In the genomic region with DNA sequence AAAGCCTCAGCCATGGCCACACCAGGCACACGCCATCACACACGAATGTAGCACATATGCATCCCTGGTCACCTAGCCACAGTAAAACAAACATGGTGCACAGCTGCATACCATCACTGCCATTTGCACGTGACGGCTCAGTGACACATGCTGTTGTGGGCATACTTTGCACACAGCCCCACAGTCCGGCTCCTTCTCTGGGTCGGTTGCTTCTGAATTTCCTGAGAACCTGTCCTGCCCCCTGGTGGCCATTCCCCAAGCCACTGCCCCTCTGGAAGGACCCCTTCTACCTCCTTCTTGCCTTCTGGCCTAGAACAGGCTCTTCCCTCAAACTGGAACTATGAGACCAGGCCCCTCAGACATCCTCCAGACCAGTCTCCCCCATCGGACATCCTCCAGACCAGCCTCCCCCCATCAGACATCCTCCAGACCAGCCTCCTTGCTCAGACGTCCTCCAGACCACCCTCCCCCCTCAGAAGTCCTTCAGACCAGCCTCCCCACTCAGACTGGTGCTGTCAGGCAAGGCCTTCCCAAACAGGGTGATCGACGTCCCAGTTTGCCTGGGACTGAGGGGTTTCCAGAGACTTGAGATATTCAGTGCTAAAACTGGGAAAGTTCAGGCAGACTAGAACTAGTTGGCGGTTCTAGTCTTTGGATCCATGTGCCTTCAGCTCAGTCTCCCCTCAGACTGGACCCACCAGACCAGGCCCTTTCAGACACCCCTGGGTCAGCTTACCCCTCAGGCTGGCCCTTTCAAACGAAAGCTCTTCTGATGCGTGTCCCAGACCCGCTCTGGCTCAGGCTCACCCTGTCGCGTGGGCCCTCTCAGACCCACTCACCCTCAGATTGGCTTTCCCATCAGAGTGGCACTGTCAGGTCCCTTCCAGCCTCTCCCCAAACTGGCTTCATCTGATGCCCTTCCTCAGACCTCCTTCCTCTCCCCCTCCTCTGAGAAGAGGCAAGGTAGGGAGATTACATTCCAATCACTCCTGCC, we compare ENCODE assay signal across 8 cellular contexts. TPM values are rescaled to one million over a fixed set of nuclear protein-coding genes. Genes with fewer than 3 reads are reported as not detected.
DNase-seq lines count a peak whose midpoint lies in the region; ATAC-seq and TF ChIP-seq lines count a peak whose summit lies in the region.

No MANE protein-coding gene starts in this region.

- TF ChIP-seq CTCF in BJ (IDR thresholded peaks at IDR 0.05; ENCODE audit: insufficient read depth, low read depth, low read length) (peak; percentile 71), PC-3 (conservative IDR thresholded peaks at IDR 0.05; ENCODE audit: low read depth, low read length) (peak; percentile 76), cardiac muscle cell (IDR thresholded peaks at IDR 0.05; ENCODE audit: low read depth, low read length) (peak; percentile 89), psoas muscle (IDR thresholded peaks at IDR 0.05) (peak; percentile 59)

- no peaks in the 10 kb centered on the region for H3K9me2 ChIP-seq in PC-3 (replicated peaks; ENCODE audit: low read length)

- DNase-seq in BJ (ENCODE audit: low read depth), result no peak
- DNase-seq in HEK293T (ENCODE audit: extremely low spot score), result peak; percentile 75
- peak; percentile 74 for DNase-seq in PC-3
- DNase-seq in activated naive CD4-positive, alpha-beta T cell treated with anti-CD3 and anti-CD28 coated beads, Interleukin-2, amount 50 U/mL, for 72 hours (ENCODE audit: low spot score in 2 of 2), result peak in 1 of 2 donors; percentile 67
- peak; percentile 81 to 88 for DNase-seq in cardiac muscle cell (ENCODE audit: low read depth in 1 of 2, low spot score in 1 of 2)
- peak; percentile 63 to 80 for DNase-seq in psoas muscle
- DNase-seq in GM19240 (ENCODE audit: insufficient read length, low spot score), result no peak

- 58 to 68% (median 62%) methylated on average over 16 of the region's 16 CpGs for WGBS in psoas muscle, 3 donors

- H3K9me3 ChIP-seq in PC-3 (ENCODE audit: low read length) (no peaks in the 10 kb centered on the region), cardiac muscle cell (ENCODE audit: low read depth) (no peaks in the 10 kb centered on the region), psoas muscle (no peaks in the 10 kb centered on the region)

- H3K36me3 ChIP-seq in BJ (ENCODE audit: control insufficient read depth, insufficient read depth, low read length) (no peaks in the 10 kb centered on the region), PC-3 (ENCODE audit: low read depth, low read length) (no peaks in the 10 kb centered on the region), cardiac muscle cell (no peaks in the 10 kb centered on the region), psoas muscle (ENCODE audit: insufficient read depth in 1 of 2, low read depth in 1 of 2) (peaks cover 0 to 8% of the 10 kb centered on the region in 2 donors)

- no peaks in the 10 kb centered on the region for H3K79me2 ChIP-seq in PC-3 (ENCODE audit: low read length)

- no peaks in the 10 kb centered on the region for H3K9me3 Mint-ChIP-seq in activated naive CD4-positive, alpha-beta T cell treated with anti-CD3 and anti-CD28 coated beads, Interleukin-2, amount 50 U/mL, for 72 hours

- no peaks in the 10 kb centered on the region for H4K20me1 ChIP-seq in PC-3 (ENCODE audit: low read length)

- H3F3A ChIP-seq in PC-3 (ENCODE audit: low read length, unreplicated experiment), result no peaks in the 10 kb centered on the region

- no peak overlapping the region for H3K27ac ChIP-seq in PC-3 (ENCODE audit: low read length)
- H3K27ac ChIP-seq in cardiac muscle cell, result no peak overlapping the region
- no peak overlapping the region for H3K27ac ChIP-seq in psoas muscle

- H3K27me3 ChIP-seq in BJ (ENCODE audit: control insufficient read depth, insufficient read depth, low read length), result peaks cover 5% of the 10 kb centered on the region
- H3K27me3 ChIP-seq in PC-3 (ENCODE audit: low read length), result no peaks in the 10 kb centered on the region
- H3K27me3 ChIP-seq in cardiac muscle cell, result no peaks in the 10 kb centered on the region
- H3K27me3 ChIP-seq in psoas muscle (ENCODE audit: insufficient read depth in 3 of 3, low read length in 2 of 3), result peaks cover 0 to 4% (median 0%) of the 10 kb centered on the region in 3 donors

- H3K27ac Mint-ChIP-seq in activated naive CD4-positive, alpha-beta T cell treated with anti-CD3 and anti-CD28 coated beads, Interleukin-2, amount 50 U/mL, for 72 hours, result no peak overlapping the region

- BruUV-seq in PC-3 (replicated peaks; lab: Mats Ljungman, UMichigan), result no TSS peak

- intact Hi-C loops in PC-3 (cut with micrococcal nuclease), result loop anchor here (1.0 kb wide), 2 partner anchors 47 to 110 kb away; no protein-coding TSS in a partner anchor
- intact Hi-C loops in psoas muscle (cut with DNase I), result loop anchor here in 1 of 2 donors (2.0 kb wide), 1 partner anchor 44 kb away; no protein-coding TSS in a partner anchor

- CTCF ChIA-PET in BJ (lab: Yijun Ruan, JAX) (interaction anchor here (0.6 to 6.6 kb wide), 49 partner anchors 9 to 1088 kb away, joined by 3 to 119 read pairs (median 4); a partner anchor contains a TSS), HEK293T (lab: Yijun Ruan, JAX) (interaction anchor here (0.7 to 3.7 kb wide), 10 partner anchors 28 to 143 kb away, joined by 3 to 31 read pairs (median 4); no protein-coding TSS in a partner anchor), PC-3 (lab: Charles Lee) (interaction anchor here (0.6 to 1.2 kb wide), 2 partner anchors 45 kb away, joined by 5 to 8 read pairs; no protein-coding TSS in a partner anchor)

- H2AFZ ChIP-seq in PC-3 (ENCODE audit: low read length), result no peak overlapping the region

- peak; percentile 63 for ATAC-seq in PC-3
- ATAC-seq in activated naive CD4-positive, alpha-beta T cell treated with anti-CD3 and anti-CD28 coated beads, Interleukin-2, amount 50 U/mL, for 72 hours, result peak; percentile 46 to 80
- ATAC-seq in psoas muscle, result peak; percentile 54 to 66 (median 58)
- ATAC-seq in GM18858 (IDR thresholded peaks at IDR 0.05; ENCODE audit: unreplicated experiment), result no peak

- H3K36me3 Mint-ChIP-seq in activated naive CD4-positive, alpha-beta T cell treated with anti-CD3 and anti-CD28 coated beads, Interleukin-2, amount 50 U/mL, for 72 hours, result no peaks in the 10 kb centered on the region

- no peak overlapping the region for H3K4me2 ChIP-seq in PC-3 (ENCODE audit: low read length)

- no peak overlapping the region for H3K9ac ChIP-seq in PC-3 (ENCODE audit: low read length)

- H3K4me1 ChIP-seq in PC-3 (ENCODE audit: insufficient read depth, low read length), result no peaks in the 10 kb centered on the region
- H3K4me1 ChIP-seq in cardiac muscle cell (ENCODE audit: low read depth), result no peaks in the 10 kb centered on the region
- H3K4me1 ChIP-seq in psoas muscle, result no peaks in the 10 kb centered on the region

- POLR2A ChIA-PET in BJ (lab: Charles Lee), result no interaction called here
- POLR2A ChIA-PET in HEK293T (lab: Yijun Ruan, JAX), result interaction anchor here (1.1 kb wide), 1 partner anchor 73 kb away, joined by 3 read pairs; a partner anchor contains a TSS
- POLR2A ChIA-PET in PC-3 (lab: Charles Lee; ENCODE audit: unreplicated experiment), result no interaction called here

- H3K4me3 ChIP-seq in BJ (ENCODE audit: low read depth, low read length), result no peak overlapping the region
- H3K4me3 ChIP-seq in PC-3 (ENCODE audit: low read length), result no peak overlapping the region
- H3K4me3 ChIP-seq in cardiac muscle cell, result no peak overlapping the region
- no peak overlapping the region for H3K4me3 ChIP-seq in psoas muscle

TF ChIP-seq in HEK293T, 16 proteins besides CTCF, POLR2A, EP300 and RAD21:
- TF ChIP-seq FOXA1 (IDR thresholded peaks at IDR 0.05) (no peak), NFRKB (IDR thresholded peaks at IDR 0.05) (no peak), BHLHE40 (IDR thresholded peaks at IDR 0.05; ENCODE audit: borderline replicate concordance) (no peak), FOXM1 (IDR thresholded peaks at IDR 0.05; ENCODE audit: borderline replicate concordance) (no peak), SP1 (IDR thresholded peaks at IDR 0.05) (no peak), SUZ12 (IDR thresholded peaks at IDR 0.05) (no peak), ARNT (IDR thresholded peaks at IDR 0.05) (no peak), L3MBTL2 (conservative IDR thresholded peaks at IDR 0.05) (no peak)
TF ChIP-seq in HEK293T: peak in this region for 0.

RNA-seq across cellular contexts. Expression of a gene that starts 24.3 kb away (rescaled TPM):
- 0.11 TPM in 1 of 2 replicates, not detected in the other for polyA plus RNA-seq in BJ (2011; rRNA removed)
- polyA minus RNA-seq in BJ (2011; rRNA and poly(A)+ RNA removed), result 0.21 TPM in 1 of 2 replicates, not detected in the other
- 1.3 and 2.0 TPM in 2 replicates for total RNA-seq in PC-3 (2014; rRNA removed)
- under 1 TPM in 1 of 2 donors, not detected in 1; 0.31 TPM for total RNA-seq in activated naive CD4-positive, alpha-beta T cell treated with anti-CD3 and anti-CD28 coated beads, Interleukin-2, amount 50 U/mL, for 72 hours
- total RNA-seq in cardiac muscle cell, result 3.9 and 7.6 TPM in 2 replicates
- 8.7 and 13.1 TPM in 2 replicates for polyA plus RNA-seq in cardiac muscle cell
- under 1 TPM in 3 of 4 donors, not detected in 1; 0.20 to 0.64 (median 0.26) TPM for total RNA-seq in psoas muscle
- polyA plus RNA-seq in psoas muscle, result 1 to 10 TPM in 1 of 3 donors, under 1 TPM in 2; 0.35 to 1.2 (median 0.39) TPM

RNA-seq across cellular contexts. Expression of a gene that starts 42.4 kb away (rescaled TPM):
- polyA plus RNA-seq in BJ (2011; rRNA removed) (0.09 TPM in 1 of 2 replicates, not detected in the other), cardiac muscle cell (15.5 and 22.4 TPM in 2 replicates), psoas muscle (10 to 100 TPM; 59.9 to 97.4 (median 64.4) TPM)
- not detected in 2 replicates for polyA minus RNA-seq in BJ (2011; rRNA and poly(A)+ RNA removed)
- total RNA-seq in PC-3 (2014; rRNA removed) (not detected in 2 replicates), cardiac muscle cell (23.1 and 29.8 TPM in 2 replicates), psoas muscle (10 to 100 TPM; 32.3 to 85.1 (median 54.7) TPM)
- total RNA-seq in activated naive CD4-positive, alpha-beta T cell treated with anti-CD3 and anti-CD28 coated beads, Interleukin-2, amount 50 U/mL, for 72 hours, result under 1 TPM in 1 of 2 donors, not detected in 1; 0.34 TPM

Comparison
In these comparisons a context has a peak if more than half of its experiments do, and no peak if none do; other contexts are left out.
1. DNase-seq: peak in HEK293T (single experiment), PC-3 (single experiment), cardiac muscle cell (2 of 2) and psoas muscle (2 of 2); none in BJ (single experiment) and GM19240 (single experiment).
2. RNA of a gene that starts 42.4 kb away (total RNA-seq): 32.3 to 85.1 TPM in psoas muscle and 23.1 to 29.8 TPM in cardiac muscle cell; 0.34 TPM in activated naive CD4-positive, alpha-beta T cell treated with anti-CD3 and anti-CD28 coated beads, Interleukin-2, amount 50 U/mL, for 72 hours and not detected in PC-3; every median in the first group is over 10 times any median in the second.
3. Peak in every context shown above with its lines, with median percentiles within 50 percentile points of each other: CTCF ChIP-seq.